In genomic region chr15:59051867-59052861, GRCh38 we compare ENCODE assay signal across 17 cellular contexts. TPM values are rescaled to one million over a fixed set of nuclear protein-coding genes. Genes with fewer than 3 reads are reported as not detected.
A peak's percentile ranks its signal among the peaks of the same experiment; 100 is the strongest.
DNase-seq lines count a peak whose midpoint lies in the region; ATAC-seq and TF ChIP-seq lines count a peak whose summit lies in the region.
"Had no signal": no experiment of that assay in that cellular context is flagged by ENCODE, and none has a peak within 500 bp of the region (broad histone marks: within the 10 kb centered on the region; RNA-seq: fewer than 3 reads in every experiment).

No MANE protein-coding gene starts in this region.

- H3K4me2 ChIP-seq in GM23338 (no peak overlapping the region), mesenchymal stem cell (ENCODE audit: low read length, poor library complexity, severe bottlenecking) (no peak overlapping the region)
- H3K4me2 ChIP-seq: BLaER1 had no signal

- H3K4me3 Mint-ChIP-seq in CD8-positive, alpha-beta memory T cell = peak overlapping the region in 4 of 7 donors; percentile 57 to 63 (median 61)
- H3K4me3 Mint-ChIP-seq in GM23338 = no peak overlapping the region
- peak overlapping the region; percentile 34 for H3K4me3 Mint-ChIP-seq in activated T-helper 1 cell treated with anti-CD3 and anti-CD28 coated beads, Interleukin-12 subunit alpha, Interleukin-12 subunit beta, Interleukin-2, Interleukin-4 antibody, amounts not matched to agents 30 ng/mL and 10 ng/mL and 1 ng/mL, durations not matched to agents 14 hours and 24 hours and 36 hours
- H3K4me3 Mint-ChIP-seq: naive B cell; stimulated activated effector memory CD8-positive, alpha-beta T cell treated with anti-CD3 and anti-CD28 coated beads, Interleukin-12 subunit alpha, Interleukin-12 subunit beta, amount 100 ng/mL, for 72 hours had no signal

- intact Hi-C loops in activated T-helper 1 cell treated with anti-CD3 and anti-CD28 coated beads, Interleukin-12 subunit alpha, Interleukin-12 subunit beta, Interleukin-2, Interleukin-4 antibody, amounts not matched to agents 30 ng/mL and 10 ng/mL and 1 ng/mL, durations not matched to agents 14 hours and 24 hours and 36 hours (cut with micrococcal nuclease) = loop anchor here (1.0 to 5.0 kb wide), 3 partner anchors 13 to 70 kb away; no protein-coding TSS in a partner anchor

- H3K4ac ChIP-seq in mesenchymal stem cell (ENCODE audit: low read depth in 1 of 2, low read length in 2 of 2) = no peak overlapping the region

- ATAC-seq in GM23338 (no peak), GM21390 (IDR thresholded peaks at IDR 0.05; ENCODE audit: unreplicated experiment) (no peak), GM19328 (IDR thresholded peaks at IDR 0.05; ENCODE audit: unreplicated experiment) (no peak)
- ATAC-seq: heart left ventricle; stimulated activated effector memory CD8-positive, alpha-beta T cell treated with anti-CD3 and anti-CD28 coated beads, Interleukin-12 subunit alpha, Interleukin-12 subunit beta, amount 100 ng/mL, for 72 hours had no signal

- no peak overlapping the region for H4K8ac ChIP-seq in mesenchymal stem cell (ENCODE audit: low read length)

- no peak overlapping the region for H2BK15ac ChIP-seq in mesenchymal stem cell (ENCODE audit: low read depth, poor library complexity, severe bottlenecking)

- no peak for TF ChIP-seq CTCF in GM23338 (conservative IDR thresholded peaks at IDR 0.05; ENCODE audit: low read depth in 2 of 2)

- no peaks in the 10 kb centered on the region for H3K27me3 Mint-ChIP-seq in CD8-positive, alpha-beta memory T cell
- no peaks in the 10 kb centered on the region for H3K27me3 Mint-ChIP-seq in GM23338 (ENCODE audit: insufficient read depth, low read depth, poor library complexity)
- no peaks in the 10 kb centered on the region for H3K27me3 Mint-ChIP-seq in activated T-helper 1 cell treated with anti-CD3 and anti-CD28 coated beads, Interleukin-12 subunit alpha, Interleukin-12 subunit beta, Interleukin-2, Interleukin-4 antibody, amounts not matched to agents 30 ng/mL and 10 ng/mL and 1 ng/mL, durations not matched to agents 14 hours and 24 hours and 36 hours (ENCODE audit: insufficient read depth)
- H3K27me3 Mint-ChIP-seq: naive B cell had no signal

- no peak overlapping the region for H3K23ac ChIP-seq in mesenchymal stem cell (ENCODE audit: low read length in 2 of 2)

- no peak overlapping the region for H4K91ac ChIP-seq in mesenchymal stem cell (ENCODE audit: low read length)

- H3K9me2 ChIP-seq in GM23338 (ENCODE audit: insufficient read depth) = no peaks in the 10 kb centered on the region

- H2AK5ac ChIP-seq in mesenchymal stem cell (ENCODE audit: low read length, severe bottlenecking) = no peak overlapping the region

- H3K27ac ChIP-seq in CD8-positive, alpha-beta memory T cell (ENCODE audit: low read depth, low read length) = no peak overlapping the region
- H3K27ac ChIP-seq in GM23338 (ENCODE audit: low read depth) (0 out of 2 replicates have a peak overlapping the region, but pooled peaks have one; percentile 6), mesenchymal stem cell (ENCODE audit: low read length, poor library complexity, severe bottlenecking) (no peak overlapping the region)
- H3K27ac ChIP-seq: BLaER1, heart left ventricle, tibial nerve had no signal

- H3K9me3 ChIP-seq in CD8-positive, alpha-beta memory T cell (ENCODE audit: low read length) = no peaks in the 10 kb centered on the region
- H3K9me3 ChIP-seq in mesenchymal stem cell (ENCODE audit: control insufficient read depth, low read length) = no peaks in the 10 kb centered on the region
- H3K9me3 ChIP-seq: heart left ventricle, tibial nerve had no signal

- no peaks in the 10 kb centered on the region for H3K27me3 ChIP-seq in CD8-positive, alpha-beta memory T cell (ENCODE audit: insufficient read depth, low read length, poor library complexity, severe bottlenecking)
- H3K27me3 ChIP-seq in GM23338 (ENCODE audit: insufficient read depth) (no peaks in the 10 kb centered on the region), mesenchymal stem cell (ENCODE audit: control insufficient read depth in 1 of 2, insufficient read depth in 1 of 2, low read length in 2 of 2) (no peaks in the 10 kb centered on the region)
- H3K27me3 ChIP-seq: BLaER1, heart left ventricle, tibial nerve had no signal

- peaks cover 21 to 36% (median 31%) of the 10 kb centered on the region in 3 donors for H3K4me1 Mint-ChIP-seq in CD8-positive, alpha-beta memory T cell
- peaks cover 2% of the 10 kb centered on the region; the same call in 1 of the 3 replicates for H3K4me1 Mint-ChIP-seq in GM23338
- H3K4me1 Mint-ChIP-seq in activated T-helper 1 cell treated with anti-CD3 and anti-CD28 coated beads, Interleukin-12 subunit alpha, Interleukin-12 subunit beta, Interleukin-2, Interleukin-4 antibody, amounts not matched to agents 30 ng/mL and 10 ng/mL and 1 ng/mL, durations not matched to agents 14 hours and 24 hours and 36 hours (ENCODE audit: low read depth) = peaks cover 37% of the 10 kb centered on the region

- no peaks in the 10 kb centered on the region for H3K4me1 ChIP-seq in CD8-positive, alpha-beta memory T cell (ENCODE audit: insufficient read depth, low read length)
- no peaks in the 10 kb centered on the region for H3K4me1 ChIP-seq in GM23338 (ENCODE audit: insufficient read depth)
- H3K4me1 ChIP-seq in mesenchymal stem cell (ENCODE audit: control insufficient read depth, insufficient read depth, low read depth, low read length) = no peaks in the 10 kb centered on the region
- H3K4me1 ChIP-seq: BLaER1, tibial nerve had no signal

- peak overlapping the region; percentile 44 for H3K9ac ChIP-seq in mesenchymal stem cell (ENCODE audit: low read length)
- H3K9ac ChIP-seq: BLaER1 had no signal

- H3K9me3 Mint-ChIP-seq in CD8-positive, alpha-beta memory T cell = no peaks in the 10 kb centered on the region
- H3K9me3 Mint-ChIP-seq in GM23338 = no peaks in the 10 kb centered on the region
- H3K9me3 Mint-ChIP-seq in activated T-helper 1 cell treated with anti-CD3 and anti-CD28 coated beads, Interleukin-12 subunit alpha, Interleukin-12 subunit beta, Interleukin-2, Interleukin-4 antibody, amounts not matched to agents 30 ng/mL and 10 ng/mL and 1 ng/mL, durations not matched to agents 14 hours and 24 hours and 36 hours = no peaks in the 10 kb centered on the region
- H3K9me3 Mint-ChIP-seq: naive B cell; stimulated activated effector memory CD8-positive, alpha-beta T cell treated with anti-CD3 and anti-CD28 coated beads, Interleukin-12 subunit alpha, Interleukin-12 subunit beta, amount 100 ng/mL, for 72 hours had no signal

- no peak overlapping the region for H3K4me3 ChIP-seq in CD8-positive, alpha-beta memory T cell (ENCODE audit: low read length)
- H3K4me3 ChIP-seq in GM23338 = no peak overlapping the region
- H3K4me3 ChIP-seq in mesenchymal stem cell (ENCODE audit: insufficient read depth in 1 of 2, low read depth in 1 of 2, low read length in 2 of 2) = no peak overlapping the region
- H3K4me3 ChIP-seq: BLaER1, heart left ventricle, tibial nerve had no signal

- no peak for DNase-seq in CD8-positive, alpha-beta memory T cell
- no peak for DNase-seq in GM23338 (ENCODE audit: low spot score)
- DNase-seq in activated T-helper 1 cell treated with anti-CD3 and anti-CD28 coated beads, Interleukin-12 subunit alpha, Interleukin-12 subunit beta, Interleukin-2, Interleukin-4 antibody, amounts not matched to agents 30 ng/mL and 10 ng/mL and 1 ng/mL, durations not matched to agents 14 hours and 24 hours and 36 hours (ENCODE audit: low spot score) = no peak
- no peak for DNase-seq in mesenchymal stem cell
- DNase-seq in GM19240 (ENCODE audit: insufficient read length, low spot score) = no peak
- DNase-seq: activated CD4-positive, CD25-positive, alpha-beta regulatory T cell; heart left ventricle; naive B cell; NCI-H1930; NCI-H446; NK-92 treated with Interleukin-12 subunit alpha and Interleukin-12 subunit beta, amount 100 ng/mL, for 24 hours; stimulated activated CD4-positive, alpha-beta T cell treated with anti-CD3 and anti-CD28 coated beads, Interleukin-12 subunit alpha, Interleukin-12 subunit beta, amount 100 ng/mL, for 4 hours had no signal

- H3K14ac ChIP-seq in mesenchymal stem cell (ENCODE audit: low read length in 2 of 2) = no peak overlapping the region

- no peak overlapping the region for H3K18ac ChIP-seq in mesenchymal stem cell (ENCODE audit: low read depth in 1 of 2, low read length in 2 of 2)

- WGBS in mesenchymal stem cell = 100% methylated on average over 1 of the region's 2 CpGs

- no peak overlapping the region for H2BK12ac ChIP-seq in mesenchymal stem cell (ENCODE audit: low read length in 2 of 2)

- H3K79me2 ChIP-seq in GM23338 (replicated peaks; ENCODE audit: insufficient read depth) = peaks cover 16% of the 10 kb centered on the region

- H2AFZ ChIP-seq in GM23338 (no peak overlapping the region), mesenchymal stem cell (ENCODE audit: low read depth, low read length) (no peak overlapping the region)

- H3K27ac Mint-ChIP-seq in CD8-positive, alpha-beta memory T cell = peak overlapping the region in 6 of 8 donors; percentile 10 to 83 (median 58)
- no peak overlapping the region for H3K27ac Mint-ChIP-seq in GM23338
- peak overlapping the region; percentile 76 for H3K27ac Mint-ChIP-seq in activated T-helper 1 cell treated with anti-CD3 and anti-CD28 coated beads, Interleukin-12 subunit alpha, Interleukin-12 subunit beta, Interleukin-2, Interleukin-4 antibody, amounts not matched to agents 30 ng/mL and 10 ng/mL and 1 ng/mL, durations not matched to agents 14 hours and 24 hours and 36 hours
- H3K27ac Mint-ChIP-seq: stimulated activated effector memory CD8-positive, alpha-beta T cell treated with anti-CD3 and anti-CD28 coated beads, Interleukin-12 subunit alpha, Interleukin-12 subunit beta, amount 100 ng/mL, for 72 hours had no signal

- H3K79me1 ChIP-seq in mesenchymal stem cell (replicated peaks; ENCODE audit: low read length, poor library complexity, severe bottlenecking) = peaks cover 21% of the 10 kb centered on the region

- H3K36me3 Mint-ChIP-seq in CD8-positive, alpha-beta memory T cell = peaks cover 4 to 57% (median 14%) of the 10 kb centered on the region in 3 donors
- H3K36me3 Mint-ChIP-seq in GM23338 (ENCODE audit: low read depth) = peaks cover 10% of the 10 kb centered on the region; the same call in 2 of the 3 replicates
- peaks cover 34% of the 10 kb centered on the region for H3K36me3 Mint-ChIP-seq in activated T-helper 1 cell treated with anti-CD3 and anti-CD28 coated beads, Interleukin-12 subunit alpha, Interleukin-12 subunit beta, Interleukin-2, Interleukin-4 antibody, amounts not matched to agents 30 ng/mL and 10 ng/mL and 1 ng/mL, durations not matched to agents 14 hours and 24 hours and 36 hours (ENCODE audit: low read depth)

- POLR2A ChIA-PET in CD8-positive, alpha-beta memory T cell (lab: Charles Lee) = no interaction called here

- no peak overlapping the region for H2BK5ac ChIP-seq in mesenchymal stem cell (ENCODE audit: low read depth, low read length, poor library complexity, severe bottlenecking)

- CTCF ChIA-PET in CD8-positive, alpha-beta memory T cell (lab: Charles Lee) = no interaction called here

- no peaks in the 10 kb centered on the region for H3F3A ChIP-seq in GM23338 (replicated peaks; ENCODE audit: low read depth)

- peaks cover 22% of the 10 kb centered on the region for H3K36me3 ChIP-seq in CD8-positive, alpha-beta memory T cell (ENCODE audit: insufficient read depth, low read length)
- H3K36me3 ChIP-seq in GM23338 (ENCODE audit: insufficient read depth) (0 out of 2 replicates have a peak, but pooled peaks cover 12% of the 10 kb centered on the region), mesenchymal stem cell (ENCODE audit: control insufficient read depth in 1 of 2, insufficient read depth in 2 of 2, low read depth in 1 of 2, low read length in 2 of 2) (peaks cover 7 to 55% of the 10 kb centered on the region in 2 experiments)

- peaks cover 2% of the 10 kb centered on the region for H4K20me1 ChIP-seq in GM23338 (replicated peaks; ENCODE audit: insufficient read depth)
- H4K20me1 ChIP-seq: BLaER1 had no signal

- no peak overlapping the region for H2BK120ac ChIP-seq in mesenchymal stem cell (ENCODE audit: low read depth, low read length)

RNA-seq across cellular contexts. Expression of gene CCNB2, which starts 52.8 kb away (rescaled TPM):
- 10 to 100 TPM; 28.2 to 30.3 TPM for total RNA-seq in CD8-positive, alpha-beta memory T cell
- polyA plus RNA-seq in CD8-positive, alpha-beta memory T cell = 0.51 TPM
- total RNA-seq in GM23338 (2014; rRNA removed; shearing (Covaris generic)) = 108 and 120 TPM in 2 replicates
- 72.8 and 81.8 TPM in 2 replicates for polyA plus RNA-seq in GM23338 (2016; fragmentation: Nextera tagmentation; extraction: Ambion mirVana)
- 36.6 and 38.2 TPM in 2 replicates for total RNA-seq in activated T-helper 1 cell treated with anti-CD3 and anti-CD28 coated beads, Interleukin-12 subunit alpha, Interleukin-12 subunit beta, Interleukin-2, Interleukin-4 antibody, amounts not matched to agents 30 ng/mL and 10 ng/mL and 1 ng/mL, durations not matched to agents 14 hours and 24 hours and 36 hours
- polyA plus RNA-seq in mesenchymal stem cell (2013, experiment 1 of 2) = 9.1 TPM
- 8.5 TPM for polyA plus RNA-seq in mesenchymal stem cell (2013, experiment 2 of 2)
